Comparison of ENCODE assay signal across 32 cellular contexts in the genomic region with DNA sequence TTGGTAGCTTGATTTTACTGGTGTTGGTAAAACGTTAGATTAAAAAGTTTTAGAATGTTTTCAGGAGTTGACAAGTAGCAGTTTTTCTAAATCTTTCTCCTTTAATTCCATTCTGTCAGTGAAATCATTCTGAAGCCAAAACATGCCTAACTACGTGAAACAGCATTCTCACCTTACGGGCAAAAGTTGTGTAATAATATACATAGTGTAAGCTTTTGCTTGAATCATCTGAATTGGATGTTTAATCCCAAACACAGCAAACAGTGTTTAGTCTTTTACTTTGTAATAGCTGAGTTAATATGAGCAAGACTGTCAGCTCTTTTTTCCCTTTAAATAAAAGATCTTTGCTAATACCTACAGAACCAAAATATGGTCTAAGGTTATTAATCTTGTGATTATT.
"Had no signal": no experiment of that assay in that cellular context is flagged by ENCODE, and none has a peak within 500 bp of the region (broad histone marks: within the 10 kb centered on the region; RNA-seq: fewer than 3 reads in every experiment).

No MANE protein-coding gene starts in this region.

- H3K36me3 Mint-ChIP-seq: activated CD4-positive, alpha-beta memory T cell treated with anti-CD3 and anti-CD28 coated beads for 36 hours; activated CD8-positive, alpha-beta memory T cell treated with anti-CD3 and anti-CD28 coated beads, Interleukin-2, amount 10 ng/mL, durations not matched to agents 7 days and 5 days; activated naive CD4-positive, alpha-beta T cell treated with anti-CD3 and anti-CD28 coated beads, Interleukin-2, amount 10 ng/mL, durations not matched to agents 7 days and 5 days; activated naive CD4-positive, alpha-beta T cell treated with anti-CD3 and anti-CD28 coated beads, Interleukin-2, amount 50 U/mL, for 72 hours; activated naive CD8-positive, alpha-beta T cell treated with anti-CD3 and anti-CD28 coated beads, Interleukin-2, amount 10 ng/mL, durations not matched to agents 7 days and 5 days had no signal

- H3K27ac ChIP-seq: brain microvascular endothelial cell, cardiac muscle cell, colonic mucosa, esophagus muscularis mucosa, gastroesophageal sphincter had no signal

- FAIRE-seq: astrocyte, endometrium, endothelial cell of umbilical vein had no signal

- H3K27me3 ChIP-seq: brain microvascular endothelial cell, cardiac muscle cell, colonic mucosa had no signal

- H3K4me3 Mint-ChIP-seq: activated CD4-positive, alpha-beta memory T cell treated with anti-CD3 and anti-CD28 coated beads for 36 hours; activated CD4-positive, alpha-beta T cell treated with anti-CD3 and anti-CD28 coated beads for 36 hours; activated CD4-positive, alpha-beta T cell treated with anti-CD3 and anti-CD28 coated beads, Interleukin-2, amount 10 ng/mL, durations not matched to agents 24 days and 14 days; activated CD8-positive, alpha-beta memory T cell treated with anti-CD3 and anti-CD28 coated beads, Interleukin-2, amount 10 ng/mL, durations not matched to agents 7 days and 5 days; activated CD8-positive, alpha-beta T cell treated with anti-CD3 and anti-CD28 coated beads, Interleukin-2, amount 10 ng/mL, durations not matched to agents 7 days and 5 days; activated naive CD4-positive, alpha-beta T cell treated with anti-CD3 and anti-CD28 coated beads, Interleukin-2, amount 10 ng/mL, durations not matched to agents 7 days and 5 days; activated naive CD8-positive, alpha-beta T cell treated with anti-CD3 and anti-CD28 coated beads, Interleukin-2, amount 10 ng/mL, durations not matched to agents 7 days and 5 days; activated T-helper 1 cell treated with anti-CD3 and anti-CD28 coated beads, Interleukin-12 subunit alpha, Interleukin-12 subunit beta, Interleukin-2, Interleukin-4 antibody, amounts not matched to agents 30 ng/mL and 10 ng/mL and 1 ng/mL, durations not matched to agents 14 hours and 24 hours and 36 hours had no signal

- H3K9me3 Mint-ChIP-seq: activated CD4-positive, alpha-beta memory T cell treated with anti-CD3 and anti-CD28 coated beads for 36 hours; activated CD4-positive, alpha-beta T cell treated with anti-CD3 and anti-CD28 coated beads, Interleukin-2, amount 10 ng/mL, durations not matched to agents 24 days and 14 days; activated naive CD4-positive, alpha-beta T cell treated with anti-CD3 and anti-CD28 coated beads, Interleukin-2, amount 10 ng/mL, durations not matched to agents 7 days and 5 days; activated naive CD4-positive, alpha-beta T cell treated with anti-CD3 and anti-CD28 coated beads, Interleukin-2, amount 50 U/mL, for 72 hours; activated naive CD8-positive, alpha-beta T cell treated with anti-CD3 and anti-CD28 coated beads, Interleukin-2, amount 10 ng/mL, durations not matched to agents 7 days and 5 days; activated T-helper 1 cell treated with anti-CD3 and anti-CD28 coated beads, Interleukin-12 subunit alpha, Interleukin-12 subunit beta, Interleukin-2, Interleukin-4 antibody, amounts not matched to agents 30 ng/mL and 10 ng/mL and 1 ng/mL, durations not matched to agents 14 hours and 24 hours and 36 hours; activated T-helper 2 cell treated with anti-CD3 and anti-CD28 coated beads, Interferon-gamma antibody, Interleukin-2, Interleukin-4, amounts not matched to agents 10 μg/mL and 5 μg/mL and 100 μg/mL, durations not matched to agents 14 hours and 24 hours and 36 hours had no signal

- H3K4me1 ChIP-seq: colonic mucosa, esophagus muscularis mucosa, gastroesophageal sphincter had no signal

- H3K36me3 ChIP-seq: brain microvascular endothelial cell, cardiac muscle cell, colonic mucosa, esophagus muscularis mucosa, gastroesophageal sphincter had no signal

- H3K4me3 ChIP-seq: cardiac muscle cell, colonic mucosa, esophagus muscularis mucosa, gastroesophageal sphincter had no signal

- H3K27ac Mint-ChIP-seq: activated CD4-positive, alpha-beta memory T cell treated with anti-CD3 and anti-CD28 coated beads for 36 hours; activated CD4-positive, alpha-beta T cell treated with anti-CD3 and anti-CD28 coated beads for 36 hours; activated CD4-positive, alpha-beta T cell treated with anti-CD3 and anti-CD28 coated beads, Interleukin-2, amount 10 ng/mL, durations not matched to agents 24 days and 14 days; activated CD8-positive, alpha-beta memory T cell treated with anti-CD3 and anti-CD28 coated beads, Interleukin-2, amount 10 ng/mL, durations not matched to agents 7 days and 5 days; activated CD8-positive, alpha-beta T cell treated with anti-CD3 and anti-CD28 coated beads, Interleukin-2, amount 10 ng/mL, durations not matched to agents 7 days and 5 days; activated naive CD4-positive, alpha-beta T cell treated with anti-CD3 and anti-CD28 coated beads, Interleukin-2, amount 10 ng/mL, durations not matched to agents 7 days and 5 days; activated naive CD4-positive, alpha-beta T cell treated with anti-CD3 and anti-CD28 coated beads, Interleukin-2, amount 50 U/mL, for 72 hours; activated naive CD8-positive, alpha-beta T cell treated with anti-CD3 and anti-CD28 coated beads, Interleukin-2, amount 10 ng/mL, durations not matched to agents 7 days and 5 days; activated T-helper 1 cell treated with anti-CD3 and anti-CD28 coated beads, Interleukin-12 subunit alpha, Interleukin-12 subunit beta, Interleukin-2, Interleukin-4 antibody, amounts not matched to agents 30 ng/mL and 10 ng/mL and 1 ng/mL, durations not matched to agents 14 hours and 24 hours and 36 hours; activated T-helper 2 cell treated with anti-CD3 and anti-CD28 coated beads, Interferon-gamma antibody, Interleukin-2, Interleukin-4, amounts not matched to agents 10 μg/mL and 5 μg/mL and 100 μg/mL, durations not matched to agents 14 hours and 24 hours and 36 hours had no signal

- H3K9me3 ChIP-seq: colonic mucosa, esophagus muscularis mucosa, gastroesophageal sphincter had no signal

- H3K4me1 Mint-ChIP-seq: activated CD4-positive, alpha-beta T cell treated with anti-CD3 and anti-CD28 coated beads for 36 hours; activated naive CD4-positive, alpha-beta T cell treated with anti-CD3 and anti-CD28 coated beads, Interleukin-2, amount 10 ng/mL, durations not matched to agents 7 days and 5 days had no signal

- ATAC-seq: activated CD4-positive, alpha-beta T cell treated with anti-CD3 and anti-CD28 coated beads for 36 hours; activated CD8-positive, alpha-beta memory T cell treated with anti-CD3 and anti-CD28 coated beads, Interleukin-2, amount 10 ng/mL, durations not matched to agents 7 days and 5 days; activated CD8-positive, alpha-beta T cell treated with anti-CD3 and anti-CD28 coated beads, Interleukin-2, amount 10 ng/mL, durations not matched to agents 7 days and 5 days; activated naive CD4-positive, alpha-beta T cell treated with anti-CD3 and anti-CD28 coated beads, Interleukin-2, amount 50 U/mL, for 72 hours; gastroesophageal sphincter had no signal

- DNase-seq: activated CD4-positive, alpha-beta memory T cell treated with anti-CD3 and anti-CD28 coated beads for 36 hours; activated CD4-positive, alpha-beta T cell treated with anti-CD3 and anti-CD28 coated beads for 36 hours; activated CD4-positive, alpha-beta T cell treated with anti-CD3 and anti-CD28 coated beads, Interleukin-2, amount 10 ng/mL, durations not matched to agents 24 days and 14 days; activated CD4-positive, CD25-positive, alpha-beta regulatory T cell; activated CD4-positive, CD25-positive, alpha-beta regulatory T cell treated with anti-CD3 and anti-CD28 coated beads, Interleukin-2, amount 50 U/mL, for 72 hours; activated CD8-positive, alpha-beta memory T cell treated with anti-CD3 and anti-CD28 coated beads, Interleukin-2, amount 10 ng/mL, durations not matched to agents 7 days and 5 days; activated CD8-positive, alpha-beta memory T cell treated with anti-CD3 and anti-CD28 coated beads, Interleukin-2, amount 50 U/mL, for 4 hours; activated CD8-positive, alpha-beta T cell treated with anti-CD3 and anti-CD28 coated beads, Interleukin-2, amount 10 ng/mL, durations not matched to agents 7 days and 5 days; activated effector memory CD4-positive, alpha-beta T cell treated with anti-CD3 and anti-CD28 coated beads, Interleukin-2, amount 50 U/mL, for 16 hours; activated naive CD4-positive, alpha-beta T cell; activated naive CD4-positive, alpha-beta T cell treated with anti-CD3 and anti-CD28 coated beads, Interleukin-2, amount 10 ng/mL, durations not matched to agents 7 days and 5 days; activated naive CD8-positive, alpha-beta T cell treated with anti-CD3 and anti-CD28 coated beads, Interleukin-2, amount 10 ng/mL, durations not matched to agents 7 days and 5 days; activated T-cell treated with anti-CD3 and anti-CD28 coated beads, Interleukin-2, amount 50 U/mL, for 1 hour; activated T-cell treated with anti-CD3 and anti-CD28 coated beads, Interleukin-2, amount 50 U/mL, for 48 hours; amniotic stem cell; anterior cingulate cortex; brain microvascular endothelial cell; central memory CD4-positive, alpha-beta T cell; cerebellar nuclear complex; colonic mucosa; effector CD8-positive, alpha-beta T cell; foreskin melanocyte; T-helper 2 cell had no signal
